15 cellular contexts compared by ENCODE assay signal in the genomic region with DNA sequence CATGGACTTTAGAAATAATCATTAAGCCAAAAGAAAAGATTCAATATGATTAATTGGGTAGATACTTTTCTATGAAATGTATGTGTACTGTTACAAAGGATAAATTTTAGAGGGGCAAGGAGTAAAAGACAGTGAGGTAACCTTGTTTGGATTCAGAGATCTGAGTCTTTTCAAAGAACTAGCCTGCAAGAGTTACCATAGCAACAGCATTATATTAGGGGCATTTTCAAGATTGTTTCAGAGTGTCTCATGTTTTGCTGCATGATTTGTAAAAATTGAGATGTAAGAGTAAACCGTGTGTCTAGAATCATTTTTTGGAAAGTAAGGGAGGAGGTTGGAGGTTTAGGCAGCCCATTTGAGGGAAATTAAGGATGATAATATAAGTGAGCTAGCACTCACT.
DNase-seq lines count a peak whose midpoint lies in the region; ATAC-seq lines count a peak whose summit lies in the region.
"Had no signal": no experiment of that assay in that cellular context is flagged by ENCODE, and none has a peak within 500 bp of the region (broad histone marks: within the 10 kb centered on the region; RNA-seq: fewer than 3 reads in every experiment).

No MANE protein-coding gene starts in this region.

- no peaks in the 10 kb centered on the region for H3K4me1 ChIP-seq in SJCRH30
- H3K4me1 ChIP-seq: upper lobe of right lung had no signal

- no peaks in the 10 kb centered on the region for H3K9me3 ChIP-seq in SJCRH30 (replicated peaks)
- H3K9me3 ChIP-seq: upper lobe of right lung had no signal

- no peaks in the 10 kb centered on the region for H3K36me3 ChIP-seq in SJCRH30

- DNase-seq in AG20443 (ENCODE audit: low spot score) = peak; percentile 71
- peak; percentile 83 for DNase-seq in LHCN-M2 (ENCODE audit: low read depth)
- no peak for DNase-seq in caudate nucleus (lab: John Stamatoyannopoulos, UW)
- DNase-seq in midbrain (lab: John Stamatoyannopoulos, UW) = peak; percentile 18
- DNase-seq in anterior cingulate cortex (lab: John Stamatoyannopoulos, UW) = no peak
- DNase-seq in SJCRH30 = no peak
- DNase-seq: activated CD4-positive, CD25-positive, alpha-beta regulatory T cell; activated T-cell treated with anti-CD3 and anti-CD28 coated beads, Interleukin-2, amount 50 U/mL, for 48 hours; CD4-positive, alpha-beta T cell; heart right ventricle; NCI-H345; upper lobe of right lung had no signal

- ATAC-seq in HG03139 (IDR thresholded peaks at IDR 0.05; ENCODE audit: unreplicated experiment) = no peak
- no peak for ATAC-seq in HG02870 (IDR thresholded peaks at IDR 0.05; ENCODE audit: unreplicated experiment)
- ATAC-seq: Right ventricle myocardium inferior, upper lobe of right lung had no signal

- no peaks in the 10 kb centered on the region for H3K27me3 ChIP-seq in SJCRH30
- H3K27me3 ChIP-seq: heart right ventricle, upper lobe of right lung had no signal

- no peak overlapping the region for H3K4me3 ChIP-seq in SJCRH30
- H3K4me3 ChIP-seq: heart right ventricle, upper lobe of right lung had no signal

- H3K27ac ChIP-seq in caudate nucleus (ENCODE audit: low read depth, low read length) (peak overlapping the region; percentile 64), SJCRH30 (no peak overlapping the region)
- H3K27ac ChIP-seq: upper lobe of right lung had no signal

Comparison
In these comparisons a context has a peak if more than half of its experiments do, and no peak if none do; other contexts are left out.
1. DNase-seq: peak in AG20443 (single experiment), LHCN-M2 (single experiment) and midbrain (single experiment); none in caudate nucleus (0 of 61), anterior cingulate cortex (0 of 58) and SJCRH30 (0 of 2).